In genomic region chr7:105840981-105841749, GRCh38 we compare ENCODE assay signal across 27 cellular contexts. TPM values are rescaled to one million over a fixed set of nuclear protein-coding genes. Genes with fewer than 3 reads are reported as not detected.
DNase-seq lines count a peak whose midpoint lies in the region; ATAC-seq, FAIRE-seq and TF ChIP-seq lines count a peak whose summit lies in the region.
"Had no signal": no experiment of that assay in that cellular context is flagged by ENCODE, and none has a peak within 500 bp of the region (broad histone marks: within the 10 kb centered on the region; RNA-seq: fewer than 3 reads in every experiment).

No MANE protein-coding gene starts in this region.

- no peaks in the 10 kb centered on the region; a peak in 1 of 8 replicates for H3K36me3 ChIP-seq in H1 (ENCODE audit: control insufficient read depth in 2 of 4, insufficient read depth in 4 of 4, low read length in 3 of 4)
- H3K36me3 ChIP-seq in keratinocyte (ENCODE audit: control insufficient read depth in 2 of 2, extremely low read depth in 1 of 2, insufficient read depth in 2 of 2, low read length in 2 of 2), result no peaks in the 10 kb centered on the region
- H3K36me3 ChIP-seq in suprapubic skin, result no peaks in the 10 kb centered on the region
- H3K36me3 ChIP-seq: BLaER1 had no signal

- H3K4me1 ChIP-seq in H1 (replicated peaks in 1 of 4; ENCODE audit: control insufficient read depth in 3 of 4, insufficient read depth in 4 of 4, low read length in 3 of 4) (peaks cover 12 to 21% (median 21%) of the 10 kb centered on the region in 4 experiments), keratinocyte (ENCODE audit: control insufficient read depth, extremely low read depth, insufficient read depth, low read length) (peaks cover 46% of the 10 kb centered on the region), suprapubic skin (peaks cover 37% of the 10 kb centered on the region)
- H3K4me1 ChIP-seq: BLaER1 had no signal

- POLR2A ChIA-PET in H1 (lab: Charles Lee; ENCODE audit: partially characterized antibody), result interaction anchor here (1.7 kb wide), 1 partner anchor 10 kb away, joined by 8 read pairs; no protein-coding TSS in a partner anchor

- H3K9me3 Mint-ChIP-seq in stimulated activated memory B cell treated with anti-CD40 and anti-IgM and Interleukin-4, amounts not matched to agents 10 μg/mL and 1 μg/mL and 100 μg/mL, for 72 hours, result peaks cover 2% of the 10 kb centered on the region

- ATAC-seq in stimulated activated memory B cell treated with anti-CD40 and anti-IgM and Interleukin-4, amounts not matched to agents 10 μg/mL and 1 μg/mL and 100 μg/mL, for 72 hours, result no peak
- no peak for ATAC-seq in HG02798 (IDR thresholded peaks at IDR 0.05; ENCODE audit: poor library complexity, unreplicated experiment)
- ATAC-seq: GM12878, Right ventricle myocardium inferior had no signal

- no peak overlapping the region for H2AFZ ChIP-seq in H1 (ENCODE audit: low read length)
- no peak overlapping the region for H2AFZ ChIP-seq in keratinocyte (ENCODE audit: control insufficient read depth, low read length)

- no peak overlapping the region for H2BK120ac ChIP-seq in H1 (replicated peaks; ENCODE audit: low read depth, low read length)

- CTCF ChIA-PET in H1 (lab: Charles Lee; ENCODE audit: partially characterized antibody), result interaction anchor here (0.6 to 1.1 kb wide), 2 partner anchors 92 to 185 kb away, joined by 4 to 6 read pairs; no protein-coding TSS in a partner anchor

- H3K27ac Mint-ChIP-seq in stimulated activated memory B cell treated with anti-CD40 and anti-IgM and Interleukin-4, amounts not matched to agents 10 μg/mL and 1 μg/mL and 100 μg/mL, for 72 hours, result no peak overlapping the region
- H3K27ac Mint-ChIP-seq: CD4-positive, alpha-beta T cell had no signal

- H3K36me3 Mint-ChIP-seq in stimulated activated memory B cell treated with anti-CD40 and anti-IgM and Interleukin-4, amounts not matched to agents 10 μg/mL and 1 μg/mL and 100 μg/mL, for 72 hours, result no peaks in the 10 kb centered on the region

- H3K9me3 ChIP-seq in H1 (ENCODE audit: insufficient read depth in 2 of 2, low read depth in 1 of 2, low read length in 1 of 2), result no peaks in the 10 kb centered on the region
- no peaks in the 10 kb centered on the region for H3K9me3 ChIP-seq in keratinocyte (ENCODE audit: control insufficient read depth, low read depth, low read length)
- no peaks in the 10 kb centered on the region for H3K9me3 ChIP-seq in suprapubic skin
- H3K9me3 ChIP-seq: BLaER1 had no signal

- H3K4ac ChIP-seq in H1 (replicated peaks; ENCODE audit: insufficient read length, low read depth, low read length), result no peak overlapping the region

- H3K56ac ChIP-seq in H1 (replicated peaks; ENCODE audit: insufficient read length, low read depth, low read length), result no peak overlapping the region

- H3K14ac ChIP-seq in H1 (ENCODE audit: insufficient read length), result no peak overlapping the region

- peaks cover 0 to 23% (median 11%) of the 10 kb centered on the region in 4 experiments; a peak in 5 of 7 replicates for H3K27me3 ChIP-seq in H1 (replicated peaks in 1 of 4; ENCODE audit: control insufficient read depth in 3 of 4, extremely low read depth in 1 of 4, insufficient read depth in 3 of 4, low read length in 3 of 4)
- H3K27me3 ChIP-seq in keratinocyte (ENCODE audit: control insufficient read depth, extremely low read depth, insufficient read depth, low read length), result no peaks in the 10 kb centered on the region
- H3K27me3 ChIP-seq in suprapubic skin, result no peaks in the 10 kb centered on the region
- H3K27me3 ChIP-seq: BLaER1 had no signal

- no peaks in the 10 kb centered on the region for H3K27me3 Mint-ChIP-seq in stimulated activated memory B cell treated with anti-CD40 and anti-IgM and Interleukin-4, amounts not matched to agents 10 μg/mL and 1 μg/mL and 100 μg/mL, for 72 hours
- H3K27me3 Mint-ChIP-seq: CD4-positive, alpha-beta T cell had no signal

- no peak overlapping the region for H3K27ac ChIP-seq in H1 (ENCODE audit: low read depth, low read length)
- peak overlapping the region; percentile 59 for H3K27ac ChIP-seq in keratinocyte (ENCODE audit: control insufficient read depth, insufficient read depth, low read length)
- no peak overlapping the region for H3K27ac ChIP-seq in suprapubic skin
- H3K27ac ChIP-seq: BLaER1 had no signal

- no peak overlapping the region for H2AK5ac ChIP-seq in H1 (ENCODE audit: low read depth, low read length)

- dilution Hi-C loops in keratinocyte (cut with MboI; ENCODE audit: extremely low pct_ligation_motif_present, low sequenced_read_pairs), result no loop called here

- WGBS in H1 (ENCODE audit: extremely low coverage in 1 of 2, insufficient coverage in 1 of 2, insufficient read length in 1 of 2, insufficient replicate concordance in 2 of 2, low coverage in 1 of 2, low lambda C conversion rate in 2 of 2, missing lambda C conversion rate in 1 of 2), 2 experiments, result 92% methylated on average over 8 of the region's 8 CpGs; no CpG with 5 or more reads in 1 of the 2 experiments
- 69% methylated on average over 8 of the region's 8 CpGs for WGBS in suprapubic skin

- H3K4me3 ChIP-seq in H1 (ENCODE audit: extremely low read depth in 1 of 4, insufficient read depth in 2 of 4, low read depth in 3 of 4, low read length in 4 of 4) (no peak overlapping the region), keratinocyte (ENCODE audit: control insufficient read depth in 2 of 3, extremely low read depth in 1 of 3, insufficient read depth in 2 of 3, low read depth in 1 of 3, low read length in 3 of 3) (no peak overlapping the region), suprapubic skin (no peak overlapping the region)
- H3K4me3 ChIP-seq: BLaER1, GM12878 had no signal

- H4K5ac ChIP-seq in H1 (ENCODE audit: insufficient read length, low read depth, low read length), result no peak overlapping the region

- DNase-seq in ELR (ENCODE audit: low read depth), result peak; percentile 22
- peak; percentile 54 for DNase-seq in M059J (ENCODE audit: low read depth)
- DNase-seq in H1 (ENCODE audit: low read depth in 1 of 2, low spot score in 2 of 2), result no peak
- no peak for DNase-seq in keratinocyte (ENCODE audit: low read depth, low spot score)
- no peak for DNase-seq in NCI-H748 (lab: John Stamatoyannopoulos, UW; ENCODE audit: unreplicated experiment)
- no peak for DNase-seq in suprapubic skin (ENCODE audit: low spot score in 2 of 2)
- DNase-seq: CD4-positive, alpha-beta T cell; GDM1; GOT3; KG1; NCI-H1092; NCI-H1417 treated with DMSO at 0.1 percent for 48 hours; NCI-H187; NCI-H2081 treated with DMSO at 0.1 percent for 48 hours; NCI-H2171; NCI-H226; NCI-H510A; NCI-H748 treated with DMSO at 0.1 percent for 48 hours; T-helper 1 cell had no signal

- H3K79me2 ChIP-seq in H1 (ENCODE audit: control insufficient read depth in 1 of 2, insufficient read depth in 2 of 2, low read length in 2 of 2) (peaks cover 0 to 15% of the 10 kb centered on the region in 2 experiments; a peak in 3 of 4 replicates), keratinocyte (ENCODE audit: control insufficient read depth, insufficient read depth, low read length) (no peaks in the 10 kb centered on the region)

- no peak for TF ChIP-seq EP300 in H1 (IDR thresholded peaks at IDR 0.05; ENCODE audit: borderline replicate concordance in 1 of 2, low read depth in 2 of 2, low read length in 2 of 2)
- no peak for TF ChIP-seq EP300 in suprapubic skin (IDR thresholded peaks at IDR 0.05)

- no peak for TF ChIP-seq CTCF in H1 (IDR thresholded peaks at IDR 0.05; ENCODE audit: control extremely low read depth in 1 of 3, insufficient read depth in 1 of 3, low read depth in 1 of 3, low read length in 3 of 3)
- no peak for TF ChIP-seq CTCF in keratinocyte (optimal IDR thresholded peaks at IDR 0.05 in 1 of 3, IDR thresholded peaks at IDR 0.05 in 1 of 3, conservative IDR thresholded peaks at IDR 0.05 in 1 of 3; ENCODE audit: extremely low read depth in 1 of 3, insufficient read depth in 2 of 3, low read length in 3 of 3)
- TF ChIP-seq CTCF in suprapubic skin (IDR thresholded peaks at IDR 0.05), result no peak

- H2BK5ac ChIP-seq in H1 (ENCODE audit: low read depth, low read length), result no peak overlapping the region

- no peak overlapping the region for H4K91ac ChIP-seq in H1 (replicated peaks; ENCODE audit: insufficient read length, low read length)

- TF ChIP-seq RAD21 in H1 (IDR thresholded peaks at IDR 0.05 in 1 of 2, conservative IDR thresholded peaks at IDR 0.05 in 1 of 2; ENCODE audit: low read depth in 2 of 2, low read length in 2 of 2), result no peak

- TF ChIP-seq POLR2A in H1 (IDR thresholded peaks at IDR 0.05; ENCODE audit: control extremely low read depth in 1 of 2, low read depth in 2 of 2, low read length in 2 of 2) (no peak), suprapubic skin (IDR thresholded peaks at IDR 0.05) (no peak)

- no peak overlapping the region for H3K4me2 ChIP-seq in H1 (ENCODE audit: insufficient read depth in 1 of 2, low read depth in 2 of 2, low read length in 2 of 2)
- H3K4me2 ChIP-seq in keratinocyte (ENCODE audit: control insufficient read depth, extremely low read depth, insufficient read depth, low read depth, low read length), result peak overlapping the region; percentile 68
- H3K4me2 ChIP-seq: BLaER1 had no signal

- H3K9ac ChIP-seq in H1 (replicated peaks in 1 of 4; ENCODE audit: extremely low read depth in 1 of 4, low read depth in 3 of 4, low read length in 3 of 4) (no peak overlapping the region), keratinocyte (ENCODE audit: control insufficient read depth, extremely low read depth, insufficient read depth, low read length) (no peak overlapping the region)
- H3K9ac ChIP-seq: BLaER1 had no signal

- no peak overlapping the region for H3K23ac ChIP-seq in H1 (ENCODE audit: insufficient read length)

- no peaks in the 10 kb centered on the region for H3K9me1 ChIP-seq in keratinocyte (ENCODE audit: control insufficient read depth, extremely low read depth, insufficient read depth, low read length)

- no peak overlapping the region for H4K8ac ChIP-seq in H1 (ENCODE audit: extremely low read depth, insufficient read depth, low read length)

- no peak for FAIRE-seq in H1 (lab: Jason Lieb, UNC)
- FAIRE-seq in keratinocyte (lab: Jason Lieb, UNC), result peak; percentile 57
- FAIRE-seq: A204.1, D721Med, GM12878, RCC 7860 had no signal

- peaks cover 2% of the 10 kb centered on the region for H3K79me1 ChIP-seq in H1 (ENCODE audit: low read depth, low read length)

- H3K4me1 Mint-ChIP-seq in stimulated activated memory B cell treated with anti-CD40 and anti-IgM and Interleukin-4, amounts not matched to agents 10 μg/mL and 1 μg/mL and 100 μg/mL, for 72 hours, result peaks cover 6% of the 10 kb centered on the region

- H2BK20ac ChIP-seq in H1 (ENCODE audit: low read length), result no peak overlapping the region

- H4K20me1 ChIP-seq in H1 (replicated peaks in 1 of 2; ENCODE audit: control insufficient read depth in 1 of 2, insufficient read depth in 2 of 2, low read length in 2 of 2), result peaks cover 10 to 31% of the 10 kb centered on the region in 2 experiments
- no peaks in the 10 kb centered on the region for H4K20me1 ChIP-seq in keratinocyte (ENCODE audit: control insufficient read depth, extremely low read depth, insufficient read depth, low read length)
- H4K20me1 ChIP-seq: BLaER1 had no signal

- H2BK12ac ChIP-seq in H1 (ENCODE audit: low read depth, low read length), result no peak overlapping the region

- H2BK15ac ChIP-seq in H1 (ENCODE audit: low read length), result 0 out of 2 replicates have a peak overlapping the region, but pooled peaks have one; percentile 66

- peaks cover 4% of the 10 kb centered on the region; the same call in 1 of the 2 replicates for H3K23me2 ChIP-seq in H1 (ENCODE audit: low read depth, low read length)

- H3K18ac ChIP-seq in H1 (ENCODE audit: extremely low read depth, low read length), result no peak overlapping the region

- H3K4me3 Mint-ChIP-seq in stimulated activated memory B cell treated with anti-CD40 and anti-IgM and Interleukin-4, amounts not matched to agents 10 μg/mL and 1 μg/mL and 100 μg/mL, for 72 hours, result no peak overlapping the region
- H3K4me3 Mint-ChIP-seq: CD4-positive, alpha-beta T cell had no signal

RNA-seq across cellular contexts. Expression of gene ATXN7L1, which starts 35.2 kb away (rescaled TPM):
- 7.7 and 30.2 TPM in 2 replicates for total RNA-seq in M059J (2014; rRNA removed; shearing (Covaris generic))
- total RNA-seq in H1 (2021; fragmentation: NEBNext Ultra II Directional; extraction: Animal tissue kit (Norgen Biotek cat#: 25700)), result 34.0 and 34.5 TPM in 2 replicates
- 13.0 and 14.3 TPM in 2 replicates for polyA plus RNA-seq in H1 (2011; rRNA removed)
- 8.8 TPM for polyA plus RNA-seq in H1 (2011; cell fraction: cytosol; rRNA removed)
- 18.9 TPM for polyA plus RNA-seq in H1 (2011; cell fraction: nucleus; rRNA removed)
- polyA plus RNA-seq in H1 (2012, experiment 1 of 2), result 25.9 to 30.4 TPM (median 28.8 TPM) in 4 replicates
- 9.3 TPM for polyA plus RNA-seq in H1 (2012, experiment 2 of 2)
- 32.2 TPM for polyA plus RNA-seq in H1 (2013, experiment 1 of 2)
- 31.1 TPM for polyA plus RNA-seq in H1 (2013, experiment 2 of 2)
- polyA minus RNA-seq in H1 (2011; rRNA and poly(A)+ RNA removed), result 19.2 and 23.2 TPM in 2 replicates
- polyA minus RNA-seq in H1 (2011; cell fraction: cytosol; rRNA and poly(A)+ RNA removed), result 16.1 TPM
- polyA minus RNA-seq in H1 (2011; cell fraction: nucleus; rRNA and poly(A)+ RNA removed), result 54.9 TPM
- polyA plus RNA-seq in keratinocyte, result 2.3 to 4.8 TPM (median 3.3 TPM) in 3 replicates
- polyA plus RNA-seq in keratinocyte (2011; ENCODE audit: low read depth), result 4.8 TPM
- polyA plus RNA-seq in keratinocyte (2011; cell fraction: cytosol; rRNA removed), result 2.9 and 4.4 TPM in 2 replicates
- 4.7 and 5.2 TPM in 2 replicates for polyA plus RNA-seq in keratinocyte (2011; cell fraction: nucleus; rRNA removed)
- 3.2 and 4.9 TPM in 2 replicates for polyA plus RNA-seq in keratinocyte (2012; ENCODE audit: low replicate concordance)
- 3.4 to 8.8 TPM (median 4.7 TPM) in 3 replicates for polyA minus RNA-seq in keratinocyte
- 2.7 TPM for polyA minus RNA-seq in keratinocyte (2011; cell fraction: cytosol; rRNA and poly(A)+ RNA removed)
- polyA minus RNA-seq in keratinocyte (2011; cell fraction: nucleus; rRNA and poly(A)+ RNA removed), result 5.3 and 12.3 TPM in 2 replicates
- total RNA-seq in suprapubic skin, result 10 to 100 TPM; 14.8 to 35.6 (median 17.3) TPM

Comparison
In these comparisons a context has a peak if more than half of its experiments do, and no peak if none do; other contexts are left out.
1. DNase-seq: peak in ELR (single experiment) and M059J (single experiment); none in H1 (0 of 2), keratinocyte (single experiment), NCI-H748 (single experiment) and suprapubic skin (0 of 2).